7 cellular contexts compared by ENCODE assay signal in genomic region chrX:74293343-74293946, GRCh38.
DNase-seq lines count a peak whose midpoint lies in the region; ATAC-seq and TF ChIP-seq lines count a peak whose summit lies in the region.

No MANE protein-coding gene starts in this region.

- peaks cover 8% of the 10 kb centered on the region for H3K27me3 Mint-ChIP-seq in nephron progenitor cell (ENCODE audit: low read depth, poor library complexity)

- H4K20me1 ChIP-seq in Loucy (ENCODE audit: insufficient read depth, low read length, poor library complexity, severe bottlenecking), result peaks cover 14% of the 10 kb centered on the region

- H3K4me1 ChIP-seq in Loucy (ENCODE audit: insufficient read depth, low read length, poor library complexity, severe bottlenecking), result peaks cover 12% of the 10 kb centered on the region

- H3K9me3 ChIP-seq in Loucy (ENCODE audit: insufficient read depth, low read depth, low read length), result no peaks in the 10 kb centered on the region

- H3K27me3 ChIP-seq in Loucy (ENCODE audit: insufficient read depth, low read length, poor library complexity, severe bottlenecking), result no peaks in the 10 kb centered on the region

- peak overlapping the region; percentile 94 for H3K4me3 Mint-ChIP-seq in nephron progenitor cell

- peak overlapping the region; percentile 92 for H3K4me3 ChIP-seq in Loucy (ENCODE audit: low read length, poor library complexity, severe bottlenecking)

- peaks cover 8% of the 10 kb centered on the region for H3K36me3 Mint-ChIP-seq in nephron progenitor cell (ENCODE audit: low read depth)

- H2AFZ ChIP-seq in Loucy (ENCODE audit: low read length), result peak overlapping the region; percentile 73; the same call in 1 of the 2 replicates

- H3K9me3 Mint-ChIP-seq in nephron progenitor cell, result peaks cover 6% of the 10 kb centered on the region

- peak; percentile 45 to 68 for DNase-seq in SHP77 (lab: John Stamatoyannopoulos, UW)
- DNase-seq in activated effector memory CD4-positive, alpha-beta T cell treated with Interleukin-2 at 50 U/mL for 16 hours, result peak; percentile 54
- DNase-seq in fibroblast of the conjunctiva (ENCODE audit: low read depth), result peak; percentile 67
- peak; percentile 74 for DNase-seq in nephron progenitor cell
- DNase-seq in stimulated activated naive CD4-positive, alpha-beta T cell treated with Interleukin-2 at 50 U/mL for 16 hours (lab: John Stamatoyannopoulos, UW), result peak; percentile 58

- H3K9me2 ChIP-seq in Loucy (replicated peaks; ENCODE audit: low read depth, low read length), result no peaks in the 10 kb centered on the region

- H3K79me2 ChIP-seq in Loucy (ENCODE audit: insufficient read depth, low read length), result peaks cover 36% of the 10 kb centered on the region

- TF ChIP-seq CTCF in Loucy (conservative IDR thresholded peaks at IDR 0.05; ENCODE audit: low read length), result no peak
- no peak for TF ChIP-seq CTCF in nephron progenitor cell (IDR thresholded peaks at IDR 0.05)

- H3K4me2 ChIP-seq in Loucy (ENCODE audit: low read depth, low read length, poor library complexity, severe bottlenecking), result peak overlapping the region; percentile 90

- ATAC-seq in GM18868 (IDR thresholded peaks at IDR 0.05; ENCODE audit: unreplicated experiment), result peak; percentile 31

- H3F3A ChIP-seq in Loucy (ENCODE audit: low read depth), result no peaks in the 10 kb centered on the region

- peak overlapping the region; percentile 98 for H3K9ac ChIP-seq in Loucy (ENCODE audit: low read depth, low read length, poor library complexity, severe bottlenecking)

- no peaks in the 10 kb centered on the region for H3K36me3 ChIP-seq in Loucy (ENCODE audit: insufficient read depth, low read length)

- peak overlapping the region; percentile 94 for H3K27ac Mint-ChIP-seq in nephron progenitor cell

- H3K4me1 Mint-ChIP-seq in nephron progenitor cell, result peaks cover 7% of the 10 kb centered on the region

Comparison
In these comparisons a context has a peak if more than half of its experiments do, and no peak if none do; other contexts are left out.
1. Peak in every context shown above with its lines: DNase-seq, ATAC-seq and H3K4me3 ChIP-seq.